1 cellular context compared by ENCODE assay signal in the genomic region with DNA sequence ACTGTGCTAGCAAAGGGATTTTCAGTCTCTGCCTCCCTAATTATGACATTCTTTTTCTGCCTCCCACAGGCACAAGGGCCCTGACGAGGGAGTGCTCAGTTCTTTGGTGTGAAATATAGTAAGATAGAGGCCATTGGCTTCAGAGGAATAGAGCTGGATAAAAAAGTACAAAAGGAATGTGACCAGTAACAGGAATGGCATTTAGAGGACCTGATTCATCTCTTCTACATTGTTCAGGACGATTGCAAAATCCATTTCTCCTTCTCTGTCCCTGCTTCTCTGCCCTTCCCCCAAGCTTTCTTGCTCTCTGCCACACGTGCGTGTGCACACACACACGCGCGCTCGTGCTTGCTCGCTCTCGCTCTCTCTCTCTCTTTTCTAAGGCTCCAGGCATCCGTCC.
TF ChIP-seq lines count a peak whose summit lies in the region.

No MANE protein-coding gene starts in this region.

TF ChIP-seq in HepG2, 621 proteins besides CTCF, POLR2A, EP300 and RAD21 (continued from another document):
- TF ChIP-seq, protein P1, sequence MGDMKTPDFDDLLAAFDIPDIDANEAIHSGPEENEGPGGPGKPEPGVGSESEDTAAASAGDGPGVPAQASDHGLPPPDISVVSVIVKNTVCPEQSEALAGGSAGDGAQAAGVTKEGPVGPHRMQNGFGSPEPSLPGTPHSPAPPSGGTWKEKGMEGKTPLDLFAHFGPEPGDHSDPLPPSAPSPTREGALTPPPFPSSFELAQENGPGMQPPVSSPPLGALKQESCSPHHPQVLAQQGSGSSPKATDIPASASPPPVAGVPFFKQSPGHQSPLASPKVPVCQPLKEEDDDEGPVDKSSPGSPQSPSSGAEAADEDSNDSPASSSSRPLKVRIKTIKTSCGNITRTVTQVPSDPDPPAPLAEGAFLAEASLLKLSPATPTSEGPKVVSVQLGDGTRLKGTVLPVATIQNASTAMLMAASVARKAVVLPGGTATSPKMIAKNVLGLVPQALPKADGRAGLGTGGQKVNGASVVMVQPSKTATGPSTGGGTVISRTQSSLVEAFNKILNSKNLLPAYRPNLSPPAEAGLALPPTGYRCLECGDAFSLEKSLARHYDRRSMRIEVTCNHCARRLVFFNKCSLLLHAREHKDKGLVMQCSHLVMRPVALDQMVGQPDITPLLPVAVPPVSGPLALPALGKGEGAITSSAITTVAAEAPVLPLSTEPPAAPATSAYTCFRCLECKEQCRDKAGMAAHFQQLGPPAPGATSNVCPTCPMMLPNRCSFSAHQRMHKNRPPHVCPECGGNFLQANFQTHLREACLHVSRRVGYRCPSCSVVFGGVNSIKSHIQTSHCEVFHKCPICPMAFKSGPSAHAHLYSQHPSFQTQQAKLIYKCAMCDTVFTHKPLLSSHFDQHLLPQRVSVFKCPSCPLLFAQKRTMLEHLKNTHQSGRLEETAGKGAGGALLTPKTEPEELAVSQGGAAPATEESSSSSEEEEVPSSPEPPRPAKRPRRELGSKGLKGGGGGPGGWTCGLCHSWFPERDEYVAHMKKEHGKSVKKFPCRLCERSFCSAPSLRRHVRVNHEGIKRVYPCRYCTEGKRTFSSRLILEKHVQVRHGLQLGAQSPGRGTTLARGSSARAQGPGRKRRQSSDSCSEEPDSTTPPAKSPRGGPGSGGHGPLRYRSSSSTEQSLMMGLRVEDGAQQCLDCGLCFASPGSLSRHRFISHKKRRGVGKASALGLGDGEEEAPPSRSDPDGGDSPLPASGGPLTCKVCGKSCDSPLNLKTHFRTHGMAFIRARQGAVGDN (CRISPR knock-in tag; IDR thresholded peaks at IDR 0.05) = peak; percentile 19; the same call in 1 of the 2 replicates
- TF ChIP-seq ZFP36 (IDR thresholded peaks at IDR 0.05; ENCODE audit: borderline replicate concordance, low read depth, low read length, partially characterized antibody) = no peak
- TF ChIP-seq AKAP8 (CRISPR knock-in tag; IDR thresholded peaks at IDR 0.05) = no peak
- no peak for TF ChIP-seq EZH2 (conservative IDR thresholded peaks at IDR 0.05; ENCODE audit: low read depth, low read length)
